Comparison of ENCODE assay signal across 24 cellular contexts in the genomic region with DNA sequence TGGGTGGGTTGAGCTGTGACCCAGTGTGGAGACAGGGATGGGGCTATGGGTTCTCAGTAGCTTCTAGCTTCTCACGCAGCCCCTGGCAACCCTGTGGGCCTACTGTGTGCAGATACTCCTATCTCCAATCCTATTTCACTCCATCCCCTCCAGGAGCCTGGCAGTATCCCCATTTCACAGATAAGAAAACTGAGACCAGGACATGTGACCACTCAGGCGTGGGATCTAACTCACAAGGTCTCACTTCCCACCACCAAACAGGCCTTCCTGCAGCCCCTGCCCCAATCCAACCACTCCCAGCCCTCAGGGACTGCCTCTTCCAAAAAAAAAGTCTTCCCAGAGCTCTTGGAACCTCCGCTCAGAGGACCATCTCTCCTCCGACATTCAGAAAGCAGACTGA. TPM values are rescaled to one million over a fixed set of nuclear protein-coding genes. Genes with fewer than 3 reads are reported as not detected.
DNase-seq lines count a peak whose midpoint lies in the region; ATAC-seq, FAIRE-seq and TF ChIP-seq lines count a peak whose summit lies in the region.
"Had no signal": no experiment of that assay in that cellular context is flagged by ENCODE, and none has a peak within 500 bp of the region (broad histone marks: within the 10 kb centered on the region; RNA-seq: fewer than 3 reads in every experiment).

No MANE protein-coding gene starts in this region.

- no peak overlapping the region for H3K27ac ChIP-seq in right cardiac atrium (ENCODE audit: low read length)
- no peak overlapping the region for H3K27ac ChIP-seq in BLaER1 treated with 17β-estradiol and CSF1 and Interleukin-3, amounts not matched to agents 10 nM and 100 nM
- no peak overlapping the region for H3K27ac ChIP-seq in H1 (ENCODE audit: low read depth, low read length)
- no peak overlapping the region for H3K27ac ChIP-seq in coronary artery
- H3K27ac ChIP-seq: A549, C4-2B had no signal

- H2BK120ac ChIP-seq in H1 (replicated peaks; ENCODE audit: low read depth, low read length), result no peak overlapping the region

- peaks cover 0 to 59% (median 8%) of the 10 kb centered on the region in 11 experiments; a peak in 12 of 22 replicates for H4K20me1 ChIP-seq in BLaER1 treated with 17β-estradiol and CSF1 and Interleukin-3, amounts not matched to agents 10 nM and 100 nM
- no peaks in the 10 kb centered on the region for H4K20me1 ChIP-seq in H1 (replicated peaks in 1 of 2; ENCODE audit: control insufficient read depth in 1 of 2, insufficient read depth in 2 of 2, low read length in 2 of 2)

- peak overlapping the region in 7 of 11 experiments; percentile 77 to 89 (median 86); a peak in 9 of 22 replicates for H3K4me2 ChIP-seq in BLaER1 treated with 17β-estradiol and CSF1 and Interleukin-3, amounts not matched to agents 10 nM and 100 nM
- H3K4me2 ChIP-seq in H1 (ENCODE audit: insufficient read depth in 1 of 2, low read depth in 2 of 2, low read length in 2 of 2), result no peak overlapping the region
- H3K4me2 ChIP-seq: A549, GM23338 had no signal

- no peak for TF ChIP-seq CTCF in H1 (IDR thresholded peaks at IDR 0.05; ENCODE audit: control extremely low read depth in 1 of 3, insufficient read depth in 1 of 3, low read depth in 1 of 3, low read length in 3 of 3)
- no peak for TF ChIP-seq CTCF in coronary artery (IDR thresholded peaks at IDR 0.05)

- H3K9ac ChIP-seq in BLaER1 treated with 17β-estradiol and CSF1 and Interleukin-3, amounts not matched to agents 10 nM and 100 nM, result no peak overlapping the region
- H3K9ac ChIP-seq in H1 (replicated peaks in 1 of 4; ENCODE audit: extremely low read depth in 1 of 4, low read depth in 3 of 4, low read length in 3 of 4), result no peak overlapping the region

- H3K9me3 ChIP-seq in right cardiac atrium (ENCODE audit: control insufficient read depth, low read length) (no peaks in the 10 kb centered on the region), H1 (ENCODE audit: insufficient read depth in 2 of 2, low read depth in 1 of 2, low read length in 1 of 2) (no peaks in the 10 kb centered on the region)
- no peaks in the 10 kb centered on the region for H3K9me3 ChIP-seq in BLaER1 treated with 17β-estradiol and CSF1 and Interleukin-3, amounts not matched to agents 10 nM and 100 nM (replicated peaks in 1 of 11)
- H3K9me3 ChIP-seq: A549, BE2C, Caco-2, HAP-1 had no signal

- H3K79me2 ChIP-seq in H1 (ENCODE audit: control insufficient read depth in 1 of 2, insufficient read depth in 2 of 2, low read length in 2 of 2), result no peaks in the 10 kb centered on the region

- no peak overlapping the region for H4K91ac ChIP-seq in H1 (replicated peaks; ENCODE audit: insufficient read length, low read length)

- H3K23me2 ChIP-seq in H1 (ENCODE audit: low read depth, low read length), result no peaks in the 10 kb centered on the region

- no peak overlapping the region for H2BK20ac ChIP-seq in H1 (ENCODE audit: low read length)

- no peak overlapping the region for H3K4ac ChIP-seq in H1 (replicated peaks; ENCODE audit: insufficient read length, low read depth, low read length)

- no peak overlapping the region for H3K56ac ChIP-seq in H1 (replicated peaks; ENCODE audit: insufficient read length, low read depth, low read length)

- H3K18ac ChIP-seq in H1 (ENCODE audit: extremely low read depth, low read length), result no peak overlapping the region

- H4K8ac ChIP-seq in H1 (ENCODE audit: extremely low read depth, insufficient read depth, low read length), result no peak overlapping the region

- peaks cover 17% of the 10 kb centered on the region for H3K4me1 Mint-ChIP-seq in activated T-helper 2 cell treated with anti-CD3 and anti-CD28 coated beads, Interferon-gamma antibody, Interleukin-2, Interleukin-4, amounts not matched to agents 10 μg/mL and 5 μg/mL and 100 μg/mL, durations not matched to agents 14 hours and 24 hours and 36 hours (ENCODE audit: low read depth)

- POLR2A ChIA-PET in H1 (lab: Charles Lee; ENCODE audit: partially characterized antibody), result no interaction called here

- TF ChIP-seq EP300 in H1 (IDR thresholded peaks at IDR 0.05; ENCODE audit: borderline replicate concordance in 1 of 2, low read depth in 2 of 2, low read length in 2 of 2), result no peak

- no peak for TF ChIP-seq POLR2A in H1 (IDR thresholded peaks at IDR 0.05; ENCODE audit: control extremely low read depth in 1 of 2, low read depth in 2 of 2, low read length in 2 of 2)

- H3K4me3 ChIP-seq in right cardiac atrium (ENCODE audit: low read length) (no peak overlapping the region), H1 (ENCODE audit: extremely low read depth in 1 of 4, insufficient read depth in 2 of 4, low read depth in 3 of 4, low read length in 4 of 4) (no peak overlapping the region), coronary artery (no peak overlapping the region)
- no peak overlapping the region for H3K4me3 ChIP-seq in BLaER1 treated with 17β-estradiol and CSF1 and Interleukin-3, amounts not matched to agents 10 nM and 100 nM
- H3K4me3 ChIP-seq: A549, GM23338, HAP-1 had no signal

- no peaks in the 10 kb centered on the region for H3K36me3 Mint-ChIP-seq in activated T-helper 2 cell treated with anti-CD3 and anti-CD28 coated beads, Interferon-gamma antibody, Interleukin-2, Interleukin-4, amounts not matched to agents 10 μg/mL and 5 μg/mL and 100 μg/mL, durations not matched to agents 14 hours and 24 hours and 36 hours (ENCODE audit: low read depth)
- H3K36me3 Mint-ChIP-seq: CD4-positive, CD25-positive, alpha-beta regulatory T cell; CD8-positive, alpha-beta T cell had no signal

- no peak overlapping the region for H2BK5ac ChIP-seq in H1 (ENCODE audit: low read depth, low read length)

- FAIRE-seq in H1 (lab: Jason Lieb, UNC), result no peak
- FAIRE-seq: A549, G401.6, GM12892, H54 had no signal

- H3K4me3 Mint-ChIP-seq in activated T-helper 2 cell treated with anti-CD3 and anti-CD28 coated beads, Interferon-gamma antibody, Interleukin-2, Interleukin-4, amounts not matched to agents 10 μg/mL and 5 μg/mL and 100 μg/mL, durations not matched to agents 14 hours and 24 hours and 36 hours (ENCODE audit: low read depth), result no peak overlapping the region
- H3K4me3 Mint-ChIP-seq: CD4-positive, CD25-positive, alpha-beta regulatory T cell; CD8-positive, alpha-beta T cell; GM23338; HFFc6 had no signal

- DNase-seq in Right ventricle myocardium inferior (ENCODE audit: missing footprints) (peak; percentile 15), right cardiac atrium (no peak), H1 (ENCODE audit: low read depth in 1 of 2, low spot score in 2 of 2) (no peak), coronary artery (ENCODE audit: low spot score) (no peak)
- DNase-seq in activated T-helper 2 cell treated with anti-CD3 and anti-CD28 coated beads, Interferon-gamma antibody, Interleukin-2, Interleukin-4, amounts not matched to agents 10 μg/mL and 5 μg/mL and 100 μg/mL, durations not matched to agents 14 hours and 24 hours and 36 hours (ENCODE audit: low spot score), result no peak
- DNase-seq: 8988T; ACHN; AML-193; BE2C; Caco-2; CD4-positive, CD25-positive, alpha-beta regulatory T cell; CD8-positive, alpha-beta T cell; DMS153; DND-41; HFFc6 had no signal

- H2AFZ ChIP-seq in H1 (ENCODE audit: low read length), result no peak overlapping the region
- H2AFZ ChIP-seq: GM23338 had no signal

- H3K9me3 Mint-ChIP-seq in activated T-helper 2 cell treated with anti-CD3 and anti-CD28 coated beads, Interferon-gamma antibody, Interleukin-2, Interleukin-4, amounts not matched to agents 10 μg/mL and 5 μg/mL and 100 μg/mL, durations not matched to agents 14 hours and 24 hours and 36 hours, result no peaks in the 10 kb centered on the region
- H3K9me3 Mint-ChIP-seq: CD8-positive, alpha-beta T cell; GM23338; HFFc6 had no signal

- 81% methylated on average over 4 of the region's 4 CpGs for WGBS in right cardiac atrium
- 100% methylated on average over 4 of the region's 4 CpGs; no CpG with 5 or more reads in 1 of the 2 experiments for WGBS in H1 (ENCODE audit: extremely low coverage in 1 of 2, insufficient coverage in 1 of 2, insufficient read length in 1 of 2, insufficient replicate concordance in 2 of 2, low coverage in 1 of 2, low lambda C conversion rate in 2 of 2, missing lambda C conversion rate in 1 of 2), 2 experiments

- H3K27ac Mint-ChIP-seq in activated T-helper 2 cell treated with anti-CD3 and anti-CD28 coated beads, Interferon-gamma antibody, Interleukin-2, Interleukin-4, amounts not matched to agents 10 μg/mL and 5 μg/mL and 100 μg/mL, durations not matched to agents 14 hours and 24 hours and 36 hours, result no peak overlapping the region
- H3K27ac Mint-ChIP-seq: CD8-positive, alpha-beta T cell; GM23338; HFFc6 had no signal

- no peak overlapping the region for H3K23ac ChIP-seq in H1 (ENCODE audit: insufficient read length)

- no peak for ATAC-seq in Right ventricle myocardium inferior
- no peak for ATAC-seq in right cardiac atrium
- ATAC-seq in GM21737 (IDR thresholded peaks at IDR 0.05; ENCODE audit: unreplicated experiment), result no peak
- ATAC-seq: A549; CD8-positive, alpha-beta T cell; GM23338 had no signal

- H3K4me1 ChIP-seq in right cardiac atrium (ENCODE audit: control insufficient read depth, insufficient read depth, low read length) (no peaks in the 10 kb centered on the region), H1 (replicated peaks in 1 of 4; ENCODE audit: control insufficient read depth in 3 of 4, insufficient read depth in 4 of 4, low read length in 3 of 4) (peaks cover 0 to 7% (median 1%) of the 10 kb centered on the region in 4 experiments; a peak in 1 of 7 replicates)
- peaks cover 42 to 68% (median 63%) of the 10 kb centered on the region in 10 experiments for H3K4me1 ChIP-seq in BLaER1 treated with 17β-estradiol and CSF1 and Interleukin-3, amounts not matched to agents 10 nM and 100 nM
- H3K4me1 ChIP-seq: A549, BE2C, Caco-2, HAP-1 had no signal

- CTCF ChIA-PET in H1 (lab: Charles Lee; ENCODE audit: partially characterized antibody), result interaction anchor here (0.9 kb wide), 1 partner anchor 64 kb away, joined by 3 read pairs; no protein-coding TSS in a partner anchor

- intact Hi-C loops in Right ventricle myocardium inferior (cut with DNase I) (no loop called here), right cardiac atrium (cut with DNase I) (no loop called here)
- intact Hi-C loops in activated T-helper 2 cell treated with anti-CD3 and anti-CD28 coated beads, Interferon-gamma antibody, Interleukin-2, Interleukin-4, amounts not matched to agents 10 μg/mL and 5 μg/mL and 100 μg/mL, durations not matched to agents 14 hours and 24 hours and 36 hours (cut with micrococcal nuclease), result no loop called here

- no peak overlapping the region for H4K5ac ChIP-seq in H1 (ENCODE audit: insufficient read length, low read depth, low read length)

- H3K79me1 ChIP-seq in H1 (ENCODE audit: low read depth, low read length), result no peaks in the 10 kb centered on the region

- no peaks in the 10 kb centered on the region for H3K36me3 ChIP-seq in BLaER1 treated with 17β-estradiol and CSF1 and Interleukin-3, amounts not matched to agents 10 nM and 100 nM
- H3K36me3 ChIP-seq in H1 (ENCODE audit: control insufficient read depth in 2 of 4, insufficient read depth in 4 of 4, low read length in 3 of 4), result no peaks in the 10 kb centered on the region
- H3K36me3 ChIP-seq: BE2C, HAP-1 had no signal

- no peak for TF ChIP-seq RAD21 in H1 (IDR thresholded peaks at IDR 0.05 in 1 of 2, conservative IDR thresholded peaks at IDR 0.05 in 1 of 2; ENCODE audit: low read depth in 2 of 2, low read length in 2 of 2)

- no peak overlapping the region for H2BK12ac ChIP-seq in H1 (ENCODE audit: low read depth, low read length)

- no peak overlapping the region; the same call in 1 of the 2 replicates for H2AK5ac ChIP-seq in H1 (ENCODE audit: low read depth, low read length)

- no peak overlapping the region for H2BK15ac ChIP-seq in H1 (ENCODE audit: low read length)

- no peaks in the 10 kb centered on the region for H3K27me3 ChIP-seq in right cardiac atrium (ENCODE audit: control insufficient read depth, insufficient read depth)
- peaks cover 0 to 44% (median 3%) of the 10 kb centered on the region in 11 experiments; a peak in 9 of 22 replicates for H3K27me3 ChIP-seq in BLaER1 treated with 17β-estradiol and CSF1 and Interleukin-3, amounts not matched to agents 10 nM and 100 nM
- H3K27me3 ChIP-seq in H1 (replicated peaks in 1 of 4; ENCODE audit: control insufficient read depth in 3 of 4, extremely low read depth in 1 of 4, insufficient read depth in 3 of 4, low read length in 3 of 4), result no peaks in the 10 kb centered on the region; a peak in 1 of 7 replicates
- H3K27me3 ChIP-seq: BE2C had no signal

- H3K14ac ChIP-seq in H1 (ENCODE audit: insufficient read length), result no peak overlapping the region

- H3K27me3 Mint-ChIP-seq in activated T-helper 2 cell treated with anti-CD3 and anti-CD28 coated beads, Interferon-gamma antibody, Interleukin-2, Interleukin-4, amounts not matched to agents 10 μg/mL and 5 μg/mL and 100 μg/mL, durations not matched to agents 14 hours and 24 hours and 36 hours (ENCODE audit: low read depth), result peaks cover 21% of the 10 kb centered on the region

RNA-seq across cellular contexts. Expression of a gene that starts 15.6 kb away (rescaled TPM):
- total RNA-seq in Right ventricle myocardium inferior (0.22 TPM), right cardiac atrium (under 1 TPM in 2 of 4 donors, not detected in 2; 0.03 to 0.06 TPM)
- polyA plus RNA-seq in right cardiac atrium (0.05 TPM), H1 (2011; rRNA removed) (0.88 and 1.3 TPM in 2 replicates)
- total RNA-seq in H1 (2021; fragmentation: NEBNext Ultra II Directional; extraction: Animal tissue kit (Norgen Biotek cat#: 25700)), result 0.63 and 0.88 TPM in 2 replicates
- 0.70 TPM for polyA plus RNA-seq in H1 (2011; cell fraction: cytosol; rRNA removed)
- polyA plus RNA-seq in H1 (2011; cell fraction: nucleus; rRNA removed), result 2.5 TPM
- 0.71 to 1.4 TPM (median 0.83 TPM) in 4 replicates for polyA plus RNA-seq in H1 (2012, experiment 1 of 2)
- 0.37 TPM for polyA plus RNA-seq in H1 (2012, experiment 2 of 2)
- polyA plus RNA-seq in H1 (2013, experiment 1 of 2), result 0.41 TPM
- polyA plus RNA-seq in H1 (2013, experiment 2 of 2), result 0.35 TPM
- polyA minus RNA-seq in H1 (2011; rRNA and poly(A)+ RNA removed), result 0.50 and 0.54 TPM in 2 replicates
- 0.73 TPM for polyA minus RNA-seq in H1 (2011; cell fraction: cytosol; rRNA and poly(A)+ RNA removed)
- 0.40 TPM for polyA minus RNA-seq in H1 (2011; cell fraction: nucleus; rRNA and poly(A)+ RNA removed)
- 0.11 TPM in 2 replicates for total RNA-seq in activated T-helper 2 cell treated with anti-CD3 and anti-CD28 coated beads, Interferon-gamma antibody, Interleukin-2, Interleukin-4, amounts not matched to agents 10 μg/mL and 5 μg/mL and 100 μg/mL, durations not matched to agents 14 hours and 24 hours and 36 hours
- total RNA-seq: CD8-positive, alpha-beta T cell had no signal
- polyA plus RNA-seq: CD4-positive, CD25-positive, alpha-beta regulatory T cell had no signal

Comparison
In these comparisons a context has a peak if more than half of its experiments do, and no peak if none do; other contexts are left out.
1. H3K4me2 ChIP-seq: peak in BLaER1 treated with 17β-estradiol and CSF1 and Interleukin-3, amounts not matched to agents 10 nM and 100 nM (7 of 11); none in H1 (0 of 2).